Comparison of ENCODE assay signal across 34 cellular contexts in the genomic region with DNA sequence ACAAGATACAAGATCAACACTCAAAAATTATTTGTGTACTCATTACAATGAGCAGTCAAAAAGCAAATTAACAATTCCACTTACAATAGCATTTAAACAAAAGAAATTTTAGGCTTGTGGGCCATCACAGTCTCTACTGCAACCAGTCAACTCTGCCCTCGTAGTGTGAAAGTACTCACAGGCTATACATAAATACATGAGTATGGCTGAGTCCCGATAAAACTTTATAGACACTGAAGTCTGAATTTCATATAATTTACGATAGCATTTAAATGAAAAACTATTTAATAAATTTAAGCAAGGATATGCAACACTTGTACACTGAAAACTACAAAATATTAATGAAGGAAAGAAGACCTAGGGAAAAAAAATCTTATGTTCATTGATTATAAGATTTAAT.
"Had no signal": no experiment of that assay in that cellular context is flagged by ENCODE, and none has a peak within 500 bp of the region (broad histone marks: within the 10 kb centered on the region; RNA-seq: fewer than 3 reads in every experiment).

No MANE protein-coding gene starts in this region.

- ATAC-seq: activated CD4-positive, alpha-beta T cell treated with anti-CD3 and anti-CD28 coated beads for 36 hours; activated CD4-positive, CD25-positive, alpha-beta regulatory T cell treated with anti-CD3 and anti-CD28 coated beads, Interleukin-2, amount 50 U/mL, for 24 hours; activated CD8-positive, alpha-beta memory T cell treated with anti-CD3 and anti-CD28 coated beads, Interleukin-2, amount 10 ng/mL, durations not matched to agents 7 days and 5 days; activated CD8-positive, alpha-beta T cell treated with anti-CD3 and anti-CD28 coated beads, Interleukin-2, amount 10 ng/mL, durations not matched to agents 7 days and 5 days; activated T-helper 17 cell treated with anti-CD3 and anti-CD28 coated beads, Interleukin-2, amount 50 U/mL, for 72 hours; body of pancreas; effector memory CD8-positive, alpha-beta T cell; foreskin keratinocyte; gastrocnemius medialis; heart left ventricle; T-cell had no signal

- H3K27ac Mint-ChIP-seq: activated B cell treated with CpG ODN at 0.5 μM for 24 hours; activated CD4-positive, alpha-beta memory T cell treated with anti-CD3 and anti-CD28 coated beads for 36 hours; activated CD4-positive, alpha-beta T cell treated with anti-CD3 and anti-CD28 coated beads for 36 hours; activated CD4-positive, alpha-beta T cell treated with anti-CD3 and anti-CD28 coated beads, Interleukin-2, amount 10 ng/mL, durations not matched to agents 24 days and 14 days; activated CD8-positive, alpha-beta memory T cell treated with anti-CD3 and anti-CD28 coated beads, Interleukin-2, amount 10 ng/mL, durations not matched to agents 7 days and 5 days; activated CD8-positive, alpha-beta T cell treated with anti-CD3 and anti-CD28 coated beads, Interleukin-2, amount 10 ng/mL, durations not matched to agents 7 days and 5 days; activated naive CD8-positive, alpha-beta T cell; activated T-helper 17 cell treated with anti-CD3 and anti-CD28 coated beads, Interleukin-2, amount 50 U/mL, for 72 hours; dendritic cell treated with granulocyte-macrophage colony-stimulating factor and Interleukin-4, amounts not matched to agents 40 ng/mL and 50 ng/mL, for 4 days; effector memory CD8-positive, alpha-beta T cell; T-cell; T-helper 1 cell treated with Interleukin-12 subunit alpha and Interleukin-12 subunit beta and Interleukin-4 antibody, amounts not matched to agents 30 μg/mL and 1 μg/mL, for 36 hours; T-helper 2 cell treated with Interferon-gamma antibody and Interleukin-4, amounts not matched to agents 5 μg/mL and 100 μg/mL, for 36 hours had no signal

- H3K27ac ChIP-seq: body of pancreas, colonic mucosa, dorsolateral prefrontal cortex, esophagus muscularis mucosa, foreskin keratinocyte, gastrocnemius medialis, heart left ventricle, WERI-Rb-1 had no signal

- H3K4me3 ChIP-seq: body of pancreas, colonic mucosa, dorsolateral prefrontal cortex, esophagus muscularis mucosa, gastrocnemius medialis, heart left ventricle had no signal

- H3K4me3 Mint-ChIP-seq: activated B cell treated with CpG ODN at 0.5 μM for 24 hours; activated CD4-positive, alpha-beta memory T cell treated with anti-CD3 and anti-CD28 coated beads for 36 hours; activated CD4-positive, alpha-beta T cell treated with anti-CD3 and anti-CD28 coated beads for 36 hours; activated CD4-positive, alpha-beta T cell treated with anti-CD3 and anti-CD28 coated beads, Interleukin-2, amount 10 ng/mL, durations not matched to agents 24 days and 14 days; activated CD8-positive, alpha-beta memory T cell treated with anti-CD3 and anti-CD28 coated beads, Interleukin-2, amount 10 ng/mL, durations not matched to agents 7 days and 5 days; activated CD8-positive, alpha-beta T cell treated with anti-CD3 and anti-CD28 coated beads, Interleukin-2, amount 10 ng/mL, durations not matched to agents 7 days and 5 days; activated naive CD8-positive, alpha-beta T cell; activated T-helper 17 cell treated with anti-CD3 and anti-CD28 coated beads, Interleukin-2, amount 50 U/mL, for 72 hours; dendritic cell treated with granulocyte-macrophage colony-stimulating factor and Interleukin-4, amounts not matched to agents 40 ng/mL and 50 ng/mL, for 4 days; effector memory CD8-positive, alpha-beta T cell; T-cell; T-helper 1 cell treated with Interleukin-12 subunit alpha and Interleukin-12 subunit beta and Interleukin-4 antibody, amounts not matched to agents 30 μg/mL and 1 μg/mL, for 36 hours; T-helper 2 cell treated with Interferon-gamma antibody and Interleukin-4, amounts not matched to agents 5 μg/mL and 100 μg/mL, for 36 hours had no signal

- H3K27me3 Mint-ChIP-seq: activated B cell treated with CpG ODN at 0.5 μM for 24 hours; activated CD4-positive, alpha-beta memory T cell treated with anti-CD3 and anti-CD28 coated beads for 36 hours; activated CD4-positive, alpha-beta T cell treated with anti-CD3 and anti-CD28 coated beads for 36 hours; activated CD4-positive, alpha-beta T cell treated with anti-CD3 and anti-CD28 coated beads, Interleukin-2, amount 10 ng/mL, durations not matched to agents 24 days and 14 days; activated CD8-positive, alpha-beta memory T cell treated with anti-CD3 and anti-CD28 coated beads, Interleukin-2, amount 10 ng/mL, durations not matched to agents 7 days and 5 days; activated naive CD8-positive, alpha-beta T cell; activated T-helper 17 cell treated with anti-CD3 and anti-CD28 coated beads, Interleukin-2, amount 50 U/mL, for 72 hours; dendritic cell treated with granulocyte-macrophage colony-stimulating factor and Interleukin-4, amounts not matched to agents 40 ng/mL and 50 ng/mL, for 4 days; effector memory CD8-positive, alpha-beta T cell; T-cell had no signal

- H3K36me3 ChIP-seq: colonic mucosa had no signal

- DNase-seq: activated B cell treated with CpG ODN at 0.5 μM for 24 hours; activated CD4-positive, alpha-beta memory T cell treated with anti-CD3 and anti-CD28 coated beads for 36 hours; activated CD4-positive, alpha-beta T cell treated with anti-CD3 and anti-CD28 coated beads for 36 hours; activated CD4-positive, alpha-beta T cell treated with anti-CD3 and anti-CD28 coated beads, Interleukin-2, amount 10 ng/mL, durations not matched to agents 24 days and 14 days; activated CD8-positive, alpha-beta memory T cell treated with anti-CD3 and anti-CD28 coated beads, Interleukin-2, amount 10 ng/mL, durations not matched to agents 7 days and 5 days; activated CD8-positive, alpha-beta memory T cell treated with anti-CD3 and anti-CD28 coated beads, Interleukin-2, amount 50 U/mL, for 4 hours; activated CD8-positive, alpha-beta T cell treated with anti-CD3 and anti-CD28 coated beads, Interleukin-2, amount 10 ng/mL, durations not matched to agents 7 days and 5 days; activated effector memory CD4-positive, alpha-beta T cell treated with Interleukin-2 at 50 U/mL for 16 hours; activated gamma-delta T cell treated with Interleukin-2 at 50 U/mL for 16 hours; activated naive CD4-positive, alpha-beta T cell treated with anti-CD3 and anti-CD28 coated beads, Interleukin-2, amount 50 U/mL, for 16 hours; activated naive CD4-positive, alpha-beta T cell treated with Interleukin-2 at 50 U/mL for 16 hours; activated T-cell treated with anti-CD3 and anti-CD28 coated beads, Interleukin-2, amount 50 U/mL, for 1 hour; amniotic stem cell; aorta; body of pancreas; caudate nucleus; colonic mucosa; dorsolateral prefrontal cortex; effector memory CD8-positive, alpha-beta T cell; erythroblast; foreskin keratinocyte; gastrocnemius medialis; glutamatergic neuron; heart left ventricle; T-cell; T1000; WERI-Rb-1 had no signal

- H3K9me3 ChIP-seq: colonic mucosa had no signal

- H3K27me3 ChIP-seq: body of pancreas, colonic mucosa, dorsolateral prefrontal cortex, esophagus muscularis mucosa, foreskin keratinocyte, gastrocnemius medialis, heart left ventricle had no signal
